ENCODE assay signal across 28 cellular contexts in the genomic region with DNA sequence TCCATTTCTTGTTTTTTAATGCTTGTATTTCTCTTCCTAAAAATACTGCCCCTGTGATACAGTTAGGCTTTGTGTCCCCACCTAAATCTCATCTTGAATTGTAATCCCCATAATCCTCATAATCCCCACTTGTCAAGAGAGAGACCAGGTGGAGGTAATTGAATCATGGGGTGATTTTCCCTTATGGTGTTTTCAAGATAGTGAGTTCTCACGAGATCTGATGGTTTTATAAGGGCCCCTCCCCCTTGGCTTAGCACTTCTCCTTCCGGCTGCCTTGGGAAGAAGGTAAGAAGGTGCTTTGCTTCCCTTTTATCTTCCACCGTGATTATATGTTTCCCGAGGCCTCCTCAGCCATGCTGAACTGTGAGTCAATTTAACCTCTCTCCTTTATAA.
"Had no signal": no experiment of that assay in that cellular context is flagged by ENCODE, and none has a peak within 500 bp of the region (broad histone marks: within the 10 kb centered on the region; RNA-seq: fewer than 3 reads in every experiment).

No MANE protein-coding gene starts in this region.

- H3K27ac Mint-ChIP-seq: activated naive CD8-positive, alpha-beta T cell; activated T-cell treated with anti-CD3 and anti-CD28 coated beads, Interleukin-2, amount 50 U/mL, for 72 hours; dendritic cell treated with granulocyte-macrophage colony-stimulating factor and Interleukin-4, amounts not matched to agents 40 ng/mL and 50 ng/mL, for 4 days; memory B cell; stimulated activated memory B cell treated with anti-CD40 and anti-IgM and Interleukin-4, amounts not matched to agents 10 μg/mL and 1 μg/mL and 100 μg/mL, for 72 hours had no signal

- H3K4me3 Mint-ChIP-seq: activated naive CD8-positive, alpha-beta T cell; activated T-cell treated with anti-CD3 and anti-CD28 coated beads, Interleukin-2, amount 50 U/mL, for 72 hours; central memory CD8-positive, alpha-beta T cell; dendritic cell treated with granulocyte-macrophage colony-stimulating factor and Interleukin-4, amounts not matched to agents 40 ng/mL and 50 ng/mL, for 4 days; memory B cell; naive thymus-derived CD8-positive, alpha-beta T cell; neural crest cell; stimulated activated memory B cell treated with anti-CD40 and anti-IgM and Interleukin-4, amounts not matched to agents 10 μg/mL and 1 μg/mL and 100 μg/mL, for 72 hours; stimulated activated naive CD8-positive, alpha-beta T cell treated with anti-CD3 and anti-CD28 coated beads, Interleukin-15, amount 100 ng/mL, for 72 hours had no signal

- H3K4me1 ChIP-seq: foreskin keratinocyte, parathyroid adenoma, psoas muscle, vagina had no signal

- H3K9ac ChIP-seq: parathyroid adenoma had no signal

- H3K27ac ChIP-seq: esophagus muscularis mucosa, foreskin keratinocyte, heart left ventricle, parathyroid adenoma, psoas muscle, upper lobe of left lung, vagina had no signal

- H3K9me3 ChIP-seq: esophagus muscularis mucosa, psoas muscle, upper lobe of left lung, vagina had no signal

- H3K79me2 ChIP-seq: parathyroid adenoma had no signal

- H3K4me3 ChIP-seq: esophagus muscularis mucosa, heart left ventricle, psoas muscle, smooth muscle cell, upper lobe of left lung, vagina had no signal

- H3K27me3 Mint-ChIP-seq: activated naive CD8-positive, alpha-beta T cell; central memory CD8-positive, alpha-beta T cell; dendritic cell treated with granulocyte-macrophage colony-stimulating factor and Interleukin-4, amounts not matched to agents 40 ng/mL and 50 ng/mL, for 4 days; memory B cell; naive thymus-derived CD8-positive, alpha-beta T cell; stimulated activated memory B cell treated with anti-CD40 and anti-IgM and Interleukin-4, amounts not matched to agents 10 μg/mL and 1 μg/mL and 100 μg/mL, for 72 hours; stimulated activated naive CD8-positive, alpha-beta T cell treated with anti-CD3 and anti-CD28 coated beads, Interleukin-15, amount 100 ng/mL, for 72 hours had no signal

- ATAC-seq: activated T-cell treated with anti-CD3 and anti-CD28 coated beads, Interleukin-2, amount 50 U/mL, for 72 hours; foreskin keratinocyte; naive thymus-derived CD8-positive, alpha-beta T cell; psoas muscle; stimulated activated memory B cell treated with anti-CD40 and anti-IgM and Interleukin-4, amounts not matched to agents 10 μg/mL and 1 μg/mL and 100 μg/mL, for 72 hours; stimulated activated naive CD8-positive, alpha-beta T cell treated with anti-CD3 and anti-CD28 coated beads, Interleukin-15, amount 100 ng/mL, for 72 hours had no signal

- H3K27me3 ChIP-seq: esophagus muscularis mucosa, foreskin keratinocyte, heart left ventricle, upper lobe of left lung, vagina had no signal

- H3K36me3 ChIP-seq: esophagus muscularis mucosa, heart left ventricle, upper lobe of left lung, vagina had no signal

- DNase-seq: activated CD4-positive, alpha-beta T cell treated with anti-CD3 and anti-CD28 coated beads for 4 hours; activated CD4-positive, alpha-beta T cell treated with anti-CD3 and anti-CD28 coated beads, Interleukin-2, amount 50 U/mL, for 4 hours; activated effector memory CD4-positive, alpha-beta T cell treated with Interleukin-2 at 50 U/mL for 16 hours; activated naive CD4-positive, alpha-beta T cell treated with Interleukin-2 at 50 U/mL for 16 hours; activated T-cell treated with anti-CD3 and anti-CD28 coated beads for 4 hours; activated T-cell treated with anti-CD3 and anti-CD28 coated beads, Interleukin-2, amount 50 U/mL, for 72 hours; anterior cingulate cortex; foreskin keratinocyte; heart left ventricle; naive thymus-derived CD8-positive, alpha-beta T cell; occipital lobe; psoas muscle; stimulated activated CD4-positive, alpha-beta T cell treated with anti-CD3 and anti-CD28 coated beads, Interleukin-1b, Interleukin-23, amount 100 ng/mL, for 48 hours; stimulated activated CD4-positive, alpha-beta T cell treated with anti-CD3 and anti-CD28 coated beads, Interleukin-4, amount 100 ng/mL, for 4 hours; stimulated activated CD8-positive, alpha-beta memory T cell treated with anti-CD3 and anti-CD28 coated beads, Interleukin-4, amount 100 ng/mL, for 48 hours; stimulated activated naive CD8-positive, alpha-beta T cell treated with anti-CD3 and anti-CD28 coated beads, Interleukin-15, amount 100 ng/mL, for 72 hours; substantia nigra; upper lobe of left lung had no signal

- H3K36me3 Mint-ChIP-seq: memory B cell; stimulated activated memory B cell treated with anti-CD40 and anti-IgM and Interleukin-4, amounts not matched to agents 10 μg/mL and 1 μg/mL and 100 μg/mL, for 72 hours had no signal

- H3K4me2 ChIP-seq: smooth muscle cell had no signal

- H3K4me1 Mint-ChIP-seq: memory B cell; neural crest cell; stimulated activated memory B cell treated with anti-CD40 and anti-IgM and Interleukin-4, amounts not matched to agents 10 μg/mL and 1 μg/mL and 100 μg/mL, for 72 hours had no signal

- H2AFZ ChIP-seq: parathyroid adenoma had no signal

- H3K9me3 Mint-ChIP-seq: central memory CD8-positive, alpha-beta T cell; dendritic cell treated with granulocyte-macrophage colony-stimulating factor and Interleukin-4, amounts not matched to agents 40 ng/mL and 50 ng/mL, for 4 days; memory B cell; neural crest cell; stimulated activated memory B cell treated with anti-CD40 and anti-IgM and Interleukin-4, amounts not matched to agents 10 μg/mL and 1 μg/mL and 100 μg/mL, for 72 hours had no signal
